9 cellular contexts compared by ENCODE assay signal in genomic region chr15:41492597-41493204, GRCh38. TPM values are rescaled to one million over a fixed set of nuclear protein-coding genes. Genes with fewer than 3 reads are reported as not detected.
DNase-seq lines count a peak whose midpoint lies in the region; ATAC-seq and TF ChIP-seq lines count a peak whose summit lies in the region.
"Had no signal": no experiment of that assay in that cellular context is flagged by ENCODE, and none has a peak within 500 bp of the region (broad histone marks: within the 10 kb centered on the region; RNA-seq: fewer than 3 reads in every experiment).

No MANE protein-coding gene starts in this region.

- peak overlapping the region; percentile 96 for H3K4me2 ChIP-seq in OCI-LY3 (ENCODE audit: low read length)

- no peaks in the 10 kb centered on the region for H4K20me1 ChIP-seq in OCI-LY3 (ENCODE audit: insufficient read depth, low read length)

- H3K4me1 Mint-ChIP-seq in endothelial cell (ENCODE audit: unreplicated experiment) = peaks cover 16% of the 10 kb centered on the region

- peak overlapping the region; percentile 82 for H3K4me3 ChIP-seq in OCI-LY3 (ENCODE audit: low read length)
- peak overlapping the region; percentile 40 to 46 for H3K4me3 ChIP-seq in prostate gland

- no peak for TF ChIP-seq CTCF in OCI-LY3 (IDR thresholded peaks at IDR 0.05; ENCODE audit: low read depth, low read length)
- TF ChIP-seq CTCF in endothelial cell (IDR thresholded peaks at IDR 0.05; ENCODE audit: unreplicated experiment) = no peak
- no peak for TF ChIP-seq CTCF in prostate gland (IDR thresholded peaks at IDR 0.05)

- H3K36me3 ChIP-seq in ES-I3 (ENCODE audit: insufficient read depth, low read length) (no peaks in the 10 kb centered on the region), OCI-LY3 (replicated peaks; ENCODE audit: low read depth, low read length) (no peaks in the 10 kb centered on the region), prostate gland (no peaks in the 10 kb centered on the region)

- peak overlapping the region; percentile 56; the same call in 1 of the 2 replicates for H3K9ac ChIP-seq in ES-I3 (ENCODE audit: low read depth, low read length)
- peak overlapping the region; percentile 91 for H3K9ac ChIP-seq in OCI-LY3 (ENCODE audit: low read length)

- peak overlapping the region; percentile 84 for H3K4me3 Mint-ChIP-seq in endothelial cell (ENCODE audit: unreplicated experiment)

- no peaks in the 10 kb centered on the region for H3K79me2 ChIP-seq in OCI-LY3 (ENCODE audit: low read length)

- H3K27me3 ChIP-seq in OCI-LY3 (ENCODE audit: low read depth, low read length) (no peaks in the 10 kb centered on the region), prostate gland (replicated peaks; ENCODE audit: insufficient read depth) (peaks cover 3% of the 10 kb centered on the region)

- DNase-seq in endothelial cell (ENCODE audit: low spot score) = no peak
- DNase-seq in prostate gland (ENCODE audit: low spot score) = no peak
- DNase-seq in NCI-H1436 (lab: John Stamatoyannopoulos, UW) = no peak
- no peak for DNase-seq in AML-193 (lab: John Stamatoyannopoulos, UW)

- peaks cover 27% of the 10 kb centered on the region for H3K27me3 Mint-ChIP-seq in endothelial cell (ENCODE audit: unreplicated experiment)

- H2AFZ ChIP-seq in OCI-LY3 (ENCODE audit: low read depth, low read length) = peak overlapping the region; percentile 88

- H3K27ac Mint-ChIP-seq in endothelial cell (ENCODE audit: unreplicated experiment) = peak overlapping the region; percentile 49

- H3K9me3 Mint-ChIP-seq in endothelial cell (ENCODE audit: unreplicated experiment) = no peaks in the 10 kb centered on the region

- H3K9me3 ChIP-seq in ES-I3 (ENCODE audit: control insufficient read depth, insufficient read depth, low read length) (no peaks in the 10 kb centered on the region), OCI-LY3 (ENCODE audit: insufficient read depth, low read length) (no peaks in the 10 kb centered on the region), prostate gland (no peaks in the 10 kb centered on the region)

- H3K27ac ChIP-seq in OCI-LY3 (ENCODE audit: low read length) = no peak overlapping the region
- H3K27ac ChIP-seq in prostate gland = peak overlapping the region; percentile 48 to 62

- H3K4me1 ChIP-seq in ES-I3 (ENCODE audit: insufficient read depth, low read length) = no peaks in the 10 kb centered on the region; the same call in 1 of the 2 replicates
- peaks cover 13% of the 10 kb centered on the region for H3K4me1 ChIP-seq in OCI-LY3 (ENCODE audit: low read length)
- peaks cover 6% of the 10 kb centered on the region for H3K4me1 ChIP-seq in prostate gland (replicated peaks)

- WGBS in prostate gland = 10% methylated on average over 15 of the region's 15 CpGs

- intact Hi-C loops in prostate gland (cut with DNase I) = no loop called here

- H3K36me3 Mint-ChIP-seq in endothelial cell (ENCODE audit: low read depth, unreplicated experiment) = peaks cover 13% of the 10 kb centered on the region

- ATAC-seq in GM21526 (IDR thresholded peaks at IDR 0.05; ENCODE audit: low FRiP score, unreplicated experiment) (no peak), HG02852 (IDR thresholded peaks at IDR 0.05; ENCODE audit: unreplicated experiment) (no peak)

- TF ChIP-seq POLR2A in prostate gland (IDR thresholded peaks at IDR 0.05) = no peak

RNA-seq across cellular contexts. Expression of gene ITPKA, which starts 1.0 kb away (rescaled TPM):
- total RNA-seq in endothelial cell (ENCODE audit: unreplicated experiment) (4.2 TPM), prostate gland (10 to 100 TPM in 1 of 2 donors, under 1 TPM in 1; 0.23 to 14.2 TPM)

RNA-seq across cellular contexts. Expression of gene LTK, which starts 20.9 kb away (rescaled TPM):
- total RNA-seq in endothelial cell (ENCODE audit: unreplicated experiment) (25.7 TPM), prostate gland (1 to 10 TPM in 1 of 2 donors, not detected in 1; 1.5 TPM)
- total RNA-seq: M059J had no signal

RNA-seq across cellular contexts. Expression of gene RPAP1, which starts 51.4 kb away (rescaled TPM):
- total RNA-seq in endothelial cell (ENCODE audit: unreplicated experiment) (41.2 TPM), prostate gland (10 to 100 TPM; 17.0 to 47.3 TPM)

Comparison
In these comparisons a context has a peak if more than half of its experiments do, and no peak if none do; other contexts are left out.
1. RNA of gene LTK, which starts 20.9 kb away (total RNA-seq): 25.7 TPM in endothelial cell (single experiment); 1.5 TPM in prostate gland; every median in the first group is over 10 times any median in the second.